ENCODE assay signal across 8 cellular contexts in the genomic region with DNA sequence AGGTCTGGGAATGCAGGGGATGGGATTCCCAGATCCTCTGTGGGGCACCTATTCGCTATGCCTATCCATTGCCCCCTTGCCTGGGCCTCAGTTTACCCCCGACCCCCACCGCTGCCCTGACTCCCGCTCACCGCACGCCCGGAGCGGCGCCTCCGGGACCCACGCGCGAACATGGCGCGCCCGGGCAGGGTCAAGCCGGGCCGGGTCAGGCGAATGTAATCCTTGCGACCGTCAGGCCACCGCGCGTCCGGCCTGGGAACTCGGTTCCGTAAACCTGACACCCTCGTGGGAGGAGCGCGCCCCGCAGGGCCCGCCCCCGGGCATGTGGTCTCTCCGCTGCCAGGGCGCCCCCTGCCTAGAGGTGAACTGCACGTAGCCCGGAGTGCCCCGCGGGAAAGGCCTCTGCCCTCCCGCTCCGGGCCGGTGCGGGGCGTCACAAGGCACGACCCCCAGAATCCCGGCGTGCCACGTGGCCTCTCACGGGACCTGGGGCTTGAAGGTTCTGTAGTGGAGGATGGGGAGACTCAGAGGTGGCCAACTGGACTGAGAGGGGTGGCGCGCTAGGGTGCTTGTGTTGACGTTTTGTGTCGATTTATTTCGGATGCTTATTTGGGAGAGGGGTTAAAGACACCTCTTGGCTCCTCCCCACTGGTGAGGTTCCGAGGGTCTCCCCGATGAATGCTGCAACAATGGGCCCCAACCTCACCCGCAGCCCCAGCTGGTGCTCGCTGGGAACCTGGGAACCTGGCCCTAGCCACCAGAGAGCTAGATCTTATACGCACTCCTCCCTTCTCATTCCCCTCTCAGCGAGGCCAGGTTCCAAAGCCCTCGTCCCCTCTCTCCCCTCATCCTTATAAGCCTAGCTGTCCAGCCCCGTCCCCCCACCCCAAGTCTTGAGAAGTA. TPM values are rescaled to one million over a fixed set of nuclear protein-coding genes. Genes with fewer than 3 reads are reported as not detected.
DNase-seq lines count a peak whose midpoint lies in the region; ATAC-seq and TF ChIP-seq lines count a peak whose summit lies in the region.

A gene with protein sequence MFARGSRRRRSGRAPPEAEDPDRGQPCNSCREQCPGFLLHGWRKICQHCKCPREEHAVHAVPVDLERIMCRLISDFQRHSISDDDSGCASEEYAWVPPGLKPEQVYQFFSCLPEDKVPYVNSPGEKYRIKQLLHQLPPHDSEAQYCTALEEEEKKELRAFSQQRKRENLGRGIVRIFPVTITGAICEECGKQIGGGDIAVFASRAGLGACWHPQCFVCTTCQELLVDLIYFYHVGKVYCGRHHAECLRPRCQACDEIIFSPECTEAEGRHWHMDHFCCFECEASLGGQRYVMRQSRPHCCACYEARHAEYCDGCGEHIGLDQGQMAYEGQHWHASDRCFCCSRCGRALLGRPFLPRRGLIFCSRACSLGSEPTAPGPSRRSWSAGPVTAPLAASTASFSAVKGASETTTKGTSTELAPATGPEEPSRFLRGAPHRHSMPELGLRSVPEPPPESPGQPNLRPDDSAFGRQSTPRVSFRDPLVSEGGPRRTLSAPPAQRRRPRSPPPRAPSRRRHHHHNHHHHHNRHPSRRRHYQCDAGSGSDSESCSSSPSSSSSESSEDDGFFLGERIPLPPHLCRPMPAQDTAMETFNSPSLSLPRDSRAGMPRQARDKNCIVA (minus strand): TSS at position 249 of the 903 bp plus-strand sequence. CDS start 76 bp downstream, at position 173.

- H3K4me3 ChIP-seq in OCI-LY3 (ENCODE audit: low read length) (peak within 1 kb of the TSS; percentile 100), fibroblast of the aortic adventitia (ENCODE audit: low read depth, low read length) (peak within 1 kb of the TSS; percentile 76), neutrophil (ENCODE audit: low read depth in 1 of 2, low read length in 1 of 2) (peak within 1 kb of the TSS; percentile 61 to 64), upper lobe of right lung (peak within 1 kb of the TSS; percentile 57)

- no peaks in the 10 kb centered on the region for H3K27me3 ChIP-seq in OCI-LY3 (ENCODE audit: low read depth, low read length)
- no peaks in the 10 kb centered on the region for H3K27me3 ChIP-seq in neutrophil
- no peaks in the 10 kb centered on the region for H3K27me3 ChIP-seq in upper lobe of right lung

- peak within 1 kb of the TSS; percentile 92 for H3K9ac ChIP-seq in OCI-LY3 (ENCODE audit: low read length)

- H3K79me2 ChIP-seq in OCI-LY3 (ENCODE audit: low read length), result peaks cover 9% of the 10 kb centered on the region

- H3K4me3 Mint-ChIP-seq in activated T-helper 17 cell treated with anti-CD3 and anti-CD28 coated beads, Interleukin-2, amount 50 U/mL, for 72 hours, result peak within 1 kb of the TSS; percentile 92

- intact Hi-C loops in upper lobe of right lung (cut with DNase I), result no loop called here

- H3K4me1 Mint-ChIP-seq in activated T-helper 17 cell treated with anti-CD3 and anti-CD28 coated beads, Interleukin-2, amount 50 U/mL, for 72 hours, result peaks cover 4% of the 10 kb centered on the region

- no peaks in the 10 kb centered on the region for H3K27me3 Mint-ChIP-seq in activated T-helper 17 cell treated with anti-CD3 and anti-CD28 coated beads, Interleukin-2, amount 50 U/mL, for 72 hours

- H3K9me3 ChIP-seq in OCI-LY3 (ENCODE audit: insufficient read depth, low read length) (no peaks in the 10 kb centered on the region), neutrophil (no peaks in the 10 kb centered on the region), upper lobe of right lung (no peaks in the 10 kb centered on the region)

- H3K9me3 Mint-ChIP-seq in activated T-helper 17 cell treated with anti-CD3 and anti-CD28 coated beads, Interleukin-2, amount 50 U/mL, for 72 hours, result no peaks in the 10 kb centered on the region

- H3K4me1 ChIP-seq in OCI-LY3 (ENCODE audit: low read length), result peaks cover 14% of the 10 kb centered on the region; the same call in 1 of the 2 replicates
- H3K4me1 ChIP-seq in neutrophil (ENCODE audit: control insufficient read depth in 1 of 2, insufficient read depth in 1 of 2, low read depth in 1 of 2, low read length in 1 of 2), result peaks cover 38 to 43% of the 10 kb centered on the region in 2 experiments
- H3K4me1 ChIP-seq in upper lobe of right lung, result peaks cover 4% of the 10 kb centered on the region

- TF ChIP-seq CTCF in GM12872 (IDR thresholded peaks at IDR 0.05; ENCODE audit: insufficient read depth, low read depth, low read length), result peak; percentile 38; the same call in 2 of the 3 replicates
- peak; percentile 59 for TF ChIP-seq CTCF in OCI-LY3 (IDR thresholded peaks at IDR 0.05; ENCODE audit: low read depth, low read length)
- peak; percentile 29 for TF ChIP-seq CTCF in fibroblast of the aortic adventitia (IDR thresholded peaks at IDR 0.05; ENCODE audit: insufficient read depth, low read length)
- TF ChIP-seq CTCF in neutrophil (IDR thresholded peaks at IDR 0.05), result peak; percentile 68
- peak; percentile 51 for TF ChIP-seq CTCF in upper lobe of right lung (IDR thresholded peaks at IDR 0.05)

- DNase-seq in fibroblast of the aortic adventitia (ENCODE audit: low read depth), result peak; percentile 38
- peak; percentile 93 for DNase-seq in upper lobe of right lung

- H2AFZ ChIP-seq in OCI-LY3 (ENCODE audit: low read depth, low read length), result peak within 1 kb of the TSS; percentile 16; the same call in 1 of the 2 replicates

- H3K27ac ChIP-seq in OCI-LY3 (ENCODE audit: low read length) (peak within 1 kb of the TSS; percentile 42), neutrophil (peak within 1 kb of the TSS; percentile 90), upper lobe of right lung (peak within 1 kb of the TSS; percentile 73)

- H3K4me2 ChIP-seq in OCI-LY3 (ENCODE audit: low read length), result peak within 1 kb of the TSS; percentile 99

- peak within 1 kb of the TSS; percentile 89 for H3K27ac Mint-ChIP-seq in activated T-helper 17 cell treated with anti-CD3 and anti-CD28 coated beads, Interleukin-2, amount 50 U/mL, for 72 hours

- peaks cover 11% of the 10 kb centered on the region for H3K36me3 ChIP-seq in OCI-LY3 (replicated peaks; ENCODE audit: low read depth, low read length)
- H3K36me3 ChIP-seq in neutrophil, result peaks cover 11% of the 10 kb centered on the region
- peaks cover 6% of the 10 kb centered on the region for H3K36me3 ChIP-seq in upper lobe of right lung

- H4K20me1 ChIP-seq in OCI-LY3 (ENCODE audit: insufficient read depth, low read length), result no peaks in the 10 kb centered on the region

- H3K36me3 Mint-ChIP-seq in activated T-helper 17 cell treated with anti-CD3 and anti-CD28 coated beads, Interleukin-2, amount 50 U/mL, for 72 hours (ENCODE audit: low read depth), result peaks cover 52% of the 10 kb centered on the region

- ATAC-seq in HG03521 (IDR thresholded peaks at IDR 0.05; ENCODE audit: unreplicated experiment), result peak; percentile 20
- peak; percentile 11 for ATAC-seq in activated T-helper 17 cell treated with anti-CD3 and anti-CD28 coated beads, Interleukin-2, amount 50 U/mL, for 72 hours (replicated peaks)
- ATAC-seq in upper lobe of right lung, result peak; percentile 65
- ATAC-seq in GM21825 (IDR thresholded peaks at IDR 0.05; ENCODE audit: unreplicated experiment), result no peak

RNA-seq across cellular contexts. Expression of the gene that starts here (rescaled TPM):
- total RNA-seq in activated T-helper 17 cell treated with anti-CD3 and anti-CD28 coated beads, Interleukin-2, amount 50 U/mL, for 72 hours, result 10 to 100 TPM; 19.8 to 45.3 TPM
- total RNA-seq in fibroblast of the aortic adventitia (ENCODE audit: low replicate concordance), result 2.9 and 5.0 TPM in 2 replicates
- 16.4 TPM for total RNA-seq in upper lobe of right lung
